Comparison of ENCODE assay signal across 1 cellular context in genomic region chr3:76965122-76965725, GRCh38.
A peak's percentile ranks its signal among the peaks of the same experiment; 100 is the strongest.
TF ChIP-seq lines count a peak whose summit lies in the region.

No MANE protein-coding gene starts in this region.

TF ChIP-seq in HepG2, 621 proteins besides CTCF, POLR2A, EP300 and RAD21 (continued from another document and continues in another):
- TF ChIP-seq FUBP1 (CRISPR knock-in tag; IDR thresholded peaks at IDR 0.05; ENCODE audit: borderline replicate concordance) = no peak
- no peak for TF ChIP-seq CBX2 (IDR thresholded peaks at IDR 0.05; ENCODE audit: low read depth, low read length)
- TF ChIP-seq CBX2 (CRISPR knock-in tag; IDR thresholded peaks at IDR 0.05; ENCODE audit: low read depth) = no peak
- no peak for TF ChIP-seq FOXO4 (CRISPR knock-in tag; conservative IDR thresholded peaks at IDR 0.05)
- TF ChIP-seq SKI (IDR thresholded peaks at IDR 0.05; ENCODE audit: partially characterized antibody) = no peak
- TF ChIP-seq ATF4 (CRISPR knock-in tag; IDR thresholded peaks at IDR 0.05) = no peak
- TF ChIP-seq MAZ (IDR thresholded peaks at IDR 0.05; ENCODE audit: borderline replicate concordance, low read depth, low read length) = no peak
- no peak for TF ChIP-seq MAZ (CRISPR knock-in tag; IDR thresholded peaks at IDR 0.05; ENCODE audit: low read depth)
- TF ChIP-seq ZBTB33 (CRISPR knock-in tag; IDR thresholded peaks at IDR 0.05) = no peak
- TF ChIP-seq SIN3B (IDR thresholded peaks at IDR 0.05; ENCODE audit: low read length) = no peak
- TF ChIP-seq KAT2B (IDR thresholded peaks at IDR 0.05; ENCODE audit: borderline replicate concordance, low read depth, low read length) = no peak
- TF ChIP-seq CREBL2 (CRISPR knock-in tag; IDR thresholded peaks at IDR 0.05; ENCODE audit: borderline replicate concordance) = no peak
- TF ChIP-seq SNAPC5 (CRISPR knock-in tag; IDR thresholded peaks at IDR 0.05; ENCODE audit: borderline replicate concordance) = no peak
- no peak for TF ChIP-seq MAFF (IDR thresholded peaks at IDR 0.05; ENCODE audit: low read depth, low read length)
- no peak for TF ChIP-seq ATF1 (CRISPR knock-in tag; IDR thresholded peaks at IDR 0.05)
- TF ChIP-seq CCDC6 (CRISPR knock-in tag; IDR thresholded peaks at IDR 0.05) = no peak
- TF ChIP-seq POGK (CRISPR knock-in tag; conservative IDR thresholded peaks at IDR 0.05) = no peak
- TF ChIP-seq TBP (CRISPR knock-in tag; IDR thresholded peaks at IDR 0.05) = no peak
- no peak for TF ChIP-seq ZNF605 (CRISPR knock-in tag; IDR thresholded peaks at IDR 0.05)
- TF ChIP-seq ZNF510 (CRISPR knock-in tag; IDR thresholded peaks at IDR 0.05; ENCODE audit: low read depth) = no peak
- peak; percentile 62; the same call in 1 of the 2 replicates for TF ChIP-seq HOMEZ (CRISPR knock-in tag; IDR thresholded peaks at IDR 0.05; ENCODE audit: low read depth)
- no peak for TF ChIP-seq PRPF4 (IDR thresholded peaks at IDR 0.05; ENCODE audit: low read depth, low read length, poor library complexity, severe bottlenecking)
- TF ChIP-seq ZFAT (CRISPR knock-in tag; conservative IDR thresholded peaks at IDR 0.05) = no peak
- no peak for TF ChIP-seq MAF1 (CRISPR knock-in tag; IDR thresholded peaks at IDR 0.05; ENCODE audit: borderline replicate concordance)
- TF ChIP-seq PCBP1 (IDR thresholded peaks at IDR 0.05; ENCODE audit: borderline replicate concordance, low read depth, low read length) = no peak
- TF ChIP-seq AHDC1 (CRISPR knock-in tag; IDR thresholded peaks at IDR 0.05; ENCODE audit: borderline replicate concordance) = peak; percentile 95
- TF ChIP-seq ZNF710 (CRISPR knock-in tag; IDR thresholded peaks at IDR 0.05; ENCODE audit: borderline replicate concordance) = peak; percentile 51; the same call in 1 of the 2 replicates
- TF ChIP-seq SYNCRIP (IDR thresholded peaks at IDR 0.05; ENCODE audit: insufficient read depth, low read depth, low read length) = no peak
- no peak for TF ChIP-seq PAWR (CRISPR knock-in tag; IDR thresholded peaks at IDR 0.05; ENCODE audit: borderline replicate concordance)
- no peak for TF ChIP-seq CCAR2 (optimal IDR thresholded peaks at IDR 0.05; ENCODE audit: low read depth, low read length)
- no peak for TF ChIP-seq SP4 (CRISPR knock-in tag; IDR thresholded peaks at IDR 0.05)
- no peak for TF ChIP-seq POLR2AphosphoS2 (IDR thresholded peaks at IDR 0.05; ENCODE audit: low read depth, low read length)
- TF ChIP-seq MEF2D (CRISPR knock-in tag; IDR thresholded peaks at IDR 0.05) = 0 out of 2 replicates have a peak, but pooled peaks have one; percentile 48
- no peak for TF ChIP-seq GABPB1 (CRISPR knock-in tag; IDR thresholded peaks at IDR 0.05)
- no peak for TF ChIP-seq TFAP4 (IDR thresholded peaks at IDR 0.05; ENCODE audit: borderline replicate concordance, low read depth)
- no peak for TF ChIP-seq ZBTB3 (CRISPR knock-in tag; IDR thresholded peaks at IDR 0.05; ENCODE audit: borderline replicate concordance, low read depth)
- TF ChIP-seq ZNF598 (CRISPR knock-in tag; IDR thresholded peaks at IDR 0.05; ENCODE audit: borderline replicate concordance) = no peak
- TF ChIP-seq NCOR1 (IDR thresholded peaks at IDR 0.05; ENCODE audit: borderline replicate concordance, low read length) = no peak
- TF ChIP-seq IRF2 (CRISPR knock-in tag; IDR thresholded peaks at IDR 0.05) = peak; percentile 24; the same call in 1 of the 2 replicates
- TF ChIP-seq CREB1 (IDR thresholded peaks at IDR 0.05) = no peak
- TF ChIP-seq CREB1 (CRISPR knock-in tag; IDR thresholded peaks at IDR 0.05) = no peak
- no peak for TF ChIP-seq ZFP91 (CRISPR knock-in tag; IDR thresholded peaks at IDR 0.05; ENCODE audit: borderline replicate concordance)
